1 cellular context compared by ENCODE assay signal in the genomic region with DNA sequence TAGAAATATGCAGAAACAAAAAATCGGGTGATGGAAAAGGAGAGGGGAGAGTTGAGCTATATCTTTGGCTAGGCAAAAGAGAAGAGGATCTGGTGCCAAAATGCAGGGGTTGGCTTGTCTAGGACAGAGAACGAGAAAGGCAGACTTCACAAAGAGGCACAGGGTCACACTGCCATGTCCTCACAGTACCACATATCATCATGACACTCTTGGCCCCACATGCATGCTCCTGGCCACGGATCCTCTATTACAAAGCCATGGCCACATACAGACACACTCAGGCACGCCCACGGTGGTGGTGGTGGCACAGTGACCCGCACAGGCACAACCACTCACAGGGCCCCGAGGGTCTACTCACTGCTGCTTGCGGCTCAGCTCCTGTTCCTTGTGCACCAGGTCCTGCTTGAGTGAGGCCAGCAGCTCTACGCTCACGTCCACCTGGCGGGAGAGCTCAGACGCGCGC.
A peak's percentile ranks its signal among the peaks of the same experiment; 100 is the strongest.
TF ChIP-seq lines count a peak whose summit lies in the region.

No MANE protein-coding gene starts in this region.

TF ChIP-seq in GM12878, 131 proteins besides CTCF, POLR2A, EP300 and RAD21:
- TF ChIP-seq RBBP5 (conservative IDR thresholded peaks at IDR 0.05) (no peak), POLR2AphosphoS2 (IDR thresholded peaks at IDR 0.05; ENCODE audit: low read depth, low read length) (0 out of 2 replicates have a peak, but pooled peaks have one; percentile 8)
